In genomic region chr10:133087045-133087678, GRCh38 we compare ENCODE assay signal across 18 cellular contexts. TPM values are rescaled to one million over a fixed set of nuclear protein-coding genes. Genes with fewer than 3 reads are reported as not detected.
DNase-seq lines count a peak whose midpoint lies in the region; ATAC-seq and TF ChIP-seq lines count a peak whose summit lies in the region.
"Had no signal": no experiment of that assay in that cellular context is flagged by ENCODE, and none has a peak within 500 bp of the region (broad histone marks: within the 10 kb centered on the region; RNA-seq: fewer than 3 reads in every experiment).

No MANE protein-coding gene starts in this region.

- H3K9me3 ChIP-seq in ectodermal cell (ENCODE audit: control insufficient read depth, low read length): no peaks in the 10 kb centered on the region
- H3K9me3 ChIP-seq: esophagus muscularis mucosa, tibial nerve had no signal

- no peaks in the 10 kb centered on the region for H3K9me3 Mint-ChIP-seq in stimulated activated naive CD8-positive, alpha-beta T cell treated with anti-CD3 and anti-CD28 coated beads, Interleukin-15, amount 100 ng/mL, for 72 hours
- H3K9me3 Mint-ChIP-seq in nephron progenitor cell: no peaks in the 10 kb centered on the region
- H3K9me3 Mint-ChIP-seq: naive thymus-derived CD8-positive, alpha-beta T cell had no signal

- H3K36me3 Mint-ChIP-seq in nephron progenitor cell (ENCODE audit: low read depth): no peaks in the 10 kb centered on the region
- H3K36me3 Mint-ChIP-seq: naive thymus-derived CD8-positive, alpha-beta T cell had no signal

- DNase-seq in stimulated activated naive CD8-positive, alpha-beta T cell treated with anti-CD3 and anti-CD28 coated beads, Interleukin-15, amount 100 ng/mL, for 72 hours: no peak
- DNase-seq in stimulated activated naive CD8-positive, alpha-beta T cell treated with anti-CD3 and anti-CD28 coated beads, Interleukin-15, Interleukin-2, amounts not matched to agents 100 U/mL and 50 U/mL, for 24 hours: no peak
- DNase-seq in nephron progenitor cell: no peak
- DNase-seq in NCI-H2196 (lab: John Stamatoyannopoulos, UW; ENCODE audit: unreplicated experiment): no peak
- DNase-seq: activated CD4-positive, CD25-positive, alpha-beta regulatory T cell treated with anti-CD3 and anti-CD28 coated beads, Interleukin-2, amount 50 U/mL, for 72 hours; KG1; mammary epithelial cell; naive thymus-derived CD8-positive, alpha-beta T cell; NCI-H2081 treated with DMSO at 0.1 percent for 48 hours; SIG-M5 had no signal

- no peak overlapping the region for H3K27ac Mint-ChIP-seq in stimulated activated naive CD8-positive, alpha-beta T cell treated with anti-CD3 and anti-CD28 coated beads, Interleukin-15, amount 100 ng/mL, for 72 hours
- H3K27ac Mint-ChIP-seq in nephron progenitor cell: no peak overlapping the region
- H3K27ac Mint-ChIP-seq: naive thymus-derived CD8-positive, alpha-beta T cell had no signal

- peaks cover 75% of the 10 kb centered on the region for H3K27me3 Mint-ChIP-seq in stimulated activated naive CD8-positive, alpha-beta T cell treated with anti-CD3 and anti-CD28 coated beads, Interleukin-15, amount 100 ng/mL, for 72 hours
- H3K27me3 Mint-ChIP-seq in nephron progenitor cell (ENCODE audit: low read depth, poor library complexity): peaks cover 79% of the 10 kb centered on the region

- TF ChIP-seq CTCF in nephron progenitor cell (IDR thresholded peaks at IDR 0.05): no peak

- H3K4me3 ChIP-seq in ectodermal cell (ENCODE audit: insufficient read depth, low read depth, low read length): peak overlapping the region; percentile 47

- ATAC-seq in stimulated activated naive CD8-positive, alpha-beta T cell treated with anti-CD3 and anti-CD28 coated beads, Interleukin-15, amount 100 ng/mL, for 72 hours: peak; percentile 28
- no peak for ATAC-seq in stimulated activated naive CD8-positive, alpha-beta T cell treated with anti-CD3 and anti-CD28 coated beads, Interleukin-15, Interleukin-2, amounts not matched to agents 100 U/mL and 50 U/mL, for 24 hours
- ATAC-seq in HG03432 (IDR thresholded peaks at IDR 0.05; ENCODE audit: unreplicated experiment) (no peak), HG03460 (IDR thresholded peaks at IDR 0.05; ENCODE audit: unreplicated experiment) (no peak), GM19351 (IDR thresholded peaks at IDR 0.05; ENCODE audit: unreplicated experiment) (no peak)
- ATAC-seq: naive thymus-derived CD8-positive, alpha-beta T cell had no signal

- H3K36me3 ChIP-seq in ectodermal cell (ENCODE audit: control insufficient read depth, insufficient read depth, low read length): no peaks in the 10 kb centered on the region
- H3K36me3 ChIP-seq: cardiac muscle cell, esophagus muscularis mucosa, tibial nerve had no signal

- WGBS in ectodermal cell, 2 experiments: 60 to 61% methylated on average over 16 of the region's 16 CpGs

- peaks cover 67% of the 10 kb centered on the region for H3K27me3 ChIP-seq in ectodermal cell (ENCODE audit: control insufficient read depth, insufficient read depth, low read length, poor library complexity, severe bottlenecking)

- peaks cover 20% of the 10 kb centered on the region for H3K4me1 ChIP-seq in ectodermal cell (ENCODE audit: control insufficient read depth, insufficient read depth, low read length)

- H3K4me3 Mint-ChIP-seq in stimulated activated naive CD8-positive, alpha-beta T cell treated with anti-CD3 and anti-CD28 coated beads, Interleukin-15, amount 100 ng/mL, for 72 hours: peak overlapping the region in 1 of 2 donors; percentile 21
- H3K4me3 Mint-ChIP-seq in nephron progenitor cell: peak overlapping the region; percentile 77
- H3K4me3 Mint-ChIP-seq: naive thymus-derived CD8-positive, alpha-beta T cell had no signal

- no peak overlapping the region for H3K27ac ChIP-seq in ectodermal cell (ENCODE audit: insufficient read depth, low read depth, low read length, poor library complexity, severe bottlenecking)
- H3K27ac ChIP-seq: cardiac muscle cell, esophagus muscularis mucosa, HL-60, tibial nerve had no signal

- peaks cover 9% of the 10 kb centered on the region for H3K4me1 Mint-ChIP-seq in stimulated activated naive CD8-positive, alpha-beta T cell treated with anti-CD3 and anti-CD28 coated beads, Interleukin-15, amount 100 ng/mL, for 72 hours
- H3K4me1 Mint-ChIP-seq in nephron progenitor cell: peaks cover 4% of the 10 kb centered on the region

RNA-seq across cellular contexts. Expression of gene ADGRA1, which starts 0.6 kb away (rescaled TPM):
- 0.11 TPM for polyA plus RNA-seq in ectodermal cell (2013, experiment 1 of 4)
- polyA plus RNA-seq in ectodermal cell (2013, experiment 2 of 4): 0.09 TPM
- 0.16 TPM for polyA plus RNA-seq in ectodermal cell (2013, experiment 3 of 4)
- polyA plus RNA-seq in ectodermal cell (2013, experiment 4 of 4): 0.24 TPM
- polyA plus RNA-seq: mammary epithelial cell; naive thymus-derived CD8-positive, alpha-beta T cell had no signal
